1 cellular context compared by ENCODE assay signal in genomic region chr2:218398437-218399390, GRCh38.
TF ChIP-seq lines count a peak whose summit lies in the region.

No MANE protein-coding gene starts in this region.

TF ChIP-seq in HepG2, 621 proteins besides CTCF, POLR2A, EP300 and RAD21 (continued from another document and continues in another):
- TF ChIP-seq, protein P1, sequence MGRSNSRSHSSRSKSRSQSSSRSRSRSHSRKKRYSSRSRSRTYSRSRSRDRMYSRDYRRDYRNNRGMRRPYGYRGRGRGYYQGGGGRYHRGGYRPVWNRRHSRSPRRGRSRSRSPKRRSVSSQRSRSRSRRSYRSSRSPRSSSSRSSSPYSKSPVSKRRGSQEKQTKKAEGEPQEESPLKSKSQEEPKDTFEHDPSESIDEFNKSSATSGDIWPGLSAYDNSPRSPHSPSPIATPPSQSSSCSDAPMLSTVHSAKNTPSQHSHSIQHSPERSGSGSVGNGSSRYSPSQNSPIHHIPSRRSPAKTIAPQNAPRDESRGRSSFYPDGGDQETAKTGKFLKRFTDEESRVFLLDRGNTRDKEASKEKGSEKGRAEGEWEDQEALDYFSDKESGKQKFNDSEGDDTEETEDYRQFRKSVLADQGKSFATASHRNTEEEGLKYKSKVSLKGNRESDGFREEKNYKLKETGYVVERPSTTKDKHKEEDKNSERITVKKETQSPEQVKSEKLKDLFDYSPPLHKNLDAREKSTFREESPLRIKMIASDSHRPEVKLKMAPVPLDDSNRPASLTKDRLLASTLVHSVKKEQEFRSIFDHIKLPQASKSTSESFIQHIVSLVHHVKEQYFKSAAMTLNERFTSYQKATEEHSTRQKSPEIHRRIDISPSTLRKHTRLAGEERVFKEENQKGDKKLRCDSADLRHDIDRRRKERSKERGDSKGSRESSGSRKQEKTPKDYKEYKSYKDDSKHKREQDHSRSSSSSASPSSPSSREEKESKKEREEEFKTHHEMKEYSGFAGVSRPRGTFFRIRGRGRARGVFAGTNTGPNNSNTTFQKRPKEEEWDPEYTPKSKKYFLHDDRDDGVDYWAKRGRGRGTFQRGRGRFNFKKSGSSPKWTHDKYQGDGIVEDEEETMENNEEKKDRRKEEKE (IDR thresholded peaks at IDR 0.05) = no peak
- TF ChIP-seq ZNF3 (CRISPR knock-in tag; IDR thresholded peaks at IDR 0.05) (no peak), U2AF1 (optimal IDR thresholded peaks at IDR 0.05; ENCODE audit: low read depth, low read length) (no peak), ZNF205 (CRISPR knock-in tag; IDR thresholded peaks at IDR 0.05) (no peak; the same call in 1 of the 2 replicates), SP5 (CRISPR knock-in tag; IDR thresholded peaks at IDR 0.05; ENCODE audit: borderline replicate concordance, low read depth) (0 out of 2 replicates have a peak, but pooled peaks have one; percentile 23), ZNF724P (CRISPR knock-in tag; IDR thresholded peaks at IDR 0.05; ENCODE audit: borderline replicate concordance) (peak; percentile 61; the same call in 1 of the 2 replicates), HBP1 (CRISPR knock-in tag; IDR thresholded peaks at IDR 0.05; ENCODE audit: low read depth) (0 out of 2 replicates have a peak, but pooled peaks have one; percentile 45), CREB1 (IDR thresholded peaks at IDR 0.05) (no peak), CREB1 (CRISPR knock-in tag; IDR thresholded peaks at IDR 0.05) (no peak), MXD4 (CRISPR knock-in tag; IDR thresholded peaks at IDR 0.05) (no peak), ZSCAN22 (CRISPR knock-in tag; IDR thresholded peaks at IDR 0.05) (0 out of 2 replicates have a peak, but pooled peaks have one; percentile 3), NRL (CRISPR knock-in tag; IDR thresholded peaks at IDR 0.05; ENCODE audit: borderline replicate concordance) (peak; percentile 61; the same call in 1 of the 2 replicates), ZFP36 (IDR thresholded peaks at IDR 0.05; ENCODE audit: borderline replicate concordance, low read depth, low read length, partially characterized antibody) (no peak), XBP1 (CRISPR knock-in tag; IDR thresholded peaks at IDR 0.05) (no peak), MED8 (CRISPR knock-in tag; IDR thresholded peaks at IDR 0.05; ENCODE audit: insufficient replicate concordance) (peak; percentile 59), ZSCAN21 (CRISPR knock-in tag; IDR thresholded peaks at IDR 0.05; ENCODE audit: borderline replicate concordance) (no peak), NR0B2 (CRISPR knock-in tag; IDR thresholded peaks at IDR 0.05) (no peak; the same call in 1 of the 2 replicates), ZNF713 (CRISPR knock-in tag; IDR thresholded peaks at IDR 0.05) (no peak; the same call in 1 of the 2 replicates), ZNF703 (CRISPR knock-in tag; IDR thresholded peaks at IDR 0.05; ENCODE audit: borderline replicate concordance) (no peak; the same call in 1 of the 2 replicates), ZNF33A (CRISPR knock-in tag; IDR thresholded peaks at IDR 0.05; ENCODE audit: borderline replicate concordance) (no peak; the same call in 1 of the 2 replicates), ZNF709 (CRISPR knock-in tag; IDR thresholded peaks at IDR 0.05) (no peak), NKX3-1 (CRISPR knock-in tag; IDR thresholded peaks at IDR 0.05) (no peak; the same call in 1 of the 2 replicates), MAF1 (CRISPR knock-in tag; IDR thresholded peaks at IDR 0.05; ENCODE audit: borderline replicate concordance) (no peak; the same call in 1 of the 2 replicates), CREM (IDR thresholded peaks at IDR 0.05) (no peak; the same call in 1 of the 2 replicates), CREM (CRISPR knock-in tag; IDR thresholded peaks at IDR 0.05) (no peak), ZNF451 (CRISPR knock-in tag; IDR thresholded peaks at IDR 0.05) (no peak), AHDC1 (CRISPR knock-in tag; IDR thresholded peaks at IDR 0.05; ENCODE audit: borderline replicate concordance) (no peak; the same call in 1 of the 2 replicates), ZNF484 (CRISPR knock-in tag; IDR thresholded peaks at IDR 0.05; ENCODE audit: borderline replicate concordance, low read depth) (no peak; the same call in 1 of the 2 replicates), TMF1 (CRISPR knock-in tag; IDR thresholded peaks at IDR 0.05; ENCODE audit: low read depth) (peak; percentile 20), ZNF510 (CRISPR knock-in tag; IDR thresholded peaks at IDR 0.05; ENCODE audit: low read depth) (no peak), REPIN1 (CRISPR knock-in tag; IDR thresholded peaks at IDR 0.05; ENCODE audit: borderline replicate concordance, low read depth) (no peak; the same call in 1 of the 2 replicates), TRIM24 (CRISPR knock-in tag; IDR thresholded peaks at IDR 0.05) (no peak), HNF4A (CRISPR knock-in tag; IDR thresholded peaks at IDR 0.05) (no peak), HOXD1 (CRISPR knock-in tag; IDR thresholded peaks at IDR 0.05) (no peak; the same call in 1 of the 2 replicates)
- TF ChIP-seq, protein P2, sequence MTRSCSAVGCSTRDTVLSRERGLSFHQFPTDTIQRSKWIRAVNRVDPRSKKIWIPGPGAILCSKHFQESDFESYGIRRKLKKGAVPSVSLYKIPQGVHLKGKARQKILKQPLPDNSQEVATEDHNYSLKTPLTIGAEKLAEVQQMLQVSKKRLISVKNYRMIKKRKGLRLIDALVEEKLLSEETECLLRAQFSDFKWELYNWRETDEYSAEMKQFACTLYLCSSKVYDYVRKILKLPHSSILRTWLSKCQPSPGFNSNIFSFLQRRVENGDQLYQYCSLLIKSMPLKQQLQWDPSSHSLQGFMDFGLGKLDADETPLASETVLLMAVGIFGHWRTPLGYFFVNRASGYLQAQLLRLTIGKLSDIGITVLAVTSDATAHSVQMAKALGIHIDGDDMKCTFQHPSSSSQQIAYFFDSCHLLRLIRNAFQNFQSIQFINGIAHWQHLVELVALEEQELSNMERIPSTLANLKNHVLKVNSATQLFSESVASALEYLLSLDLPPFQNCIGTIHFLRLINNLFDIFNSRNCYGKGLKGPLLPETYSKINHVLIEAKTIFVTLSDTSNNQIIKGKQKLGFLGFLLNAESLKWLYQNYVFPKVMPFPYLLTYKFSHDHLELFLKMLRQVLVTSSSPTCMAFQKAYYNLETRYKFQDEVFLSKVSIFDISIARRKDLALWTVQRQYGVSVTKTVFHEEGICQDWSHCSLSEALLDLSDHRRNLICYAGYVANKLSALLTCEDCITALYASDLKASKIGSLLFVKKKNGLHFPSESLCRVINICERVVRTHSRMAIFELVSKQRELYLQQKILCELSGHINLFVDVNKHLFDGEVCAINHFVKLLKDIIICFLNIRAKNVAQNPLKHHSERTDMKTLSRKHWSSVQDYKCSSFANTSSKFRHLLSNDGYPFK (CRISPR knock-in tag; IDR thresholded peaks at IDR 0.05; ENCODE audit: borderline replicate concordance) = 0 out of 2 replicates have a peak, but pooled peaks have one; percentile 6
- TF ChIP-seq, protein P3, sequence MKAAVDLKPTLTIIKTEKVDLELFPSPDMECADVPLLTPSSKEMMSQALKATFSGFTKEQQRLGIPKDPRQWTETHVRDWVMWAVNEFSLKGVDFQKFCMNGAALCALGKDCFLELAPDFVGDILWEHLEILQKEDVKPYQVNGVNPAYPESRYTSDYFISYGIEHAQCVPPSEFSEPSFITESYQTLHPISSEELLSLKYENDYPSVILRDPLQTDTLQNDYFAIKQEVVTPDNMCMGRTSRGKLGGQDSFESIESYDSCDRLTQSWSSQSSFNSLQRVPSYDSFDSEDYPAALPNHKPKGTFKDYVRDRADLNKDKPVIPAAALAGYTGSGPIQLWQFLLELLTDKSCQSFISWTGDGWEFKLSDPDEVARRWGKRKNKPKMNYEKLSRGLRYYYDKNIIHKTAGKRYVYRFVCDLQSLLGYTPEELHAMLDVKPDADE (CRISPR knock-in tag; IDR thresholded peaks at IDR 0.05) = peak; percentile 94; the same call in 1 of the 2 replicates
- TF ChIP-seq, protein P4, sequence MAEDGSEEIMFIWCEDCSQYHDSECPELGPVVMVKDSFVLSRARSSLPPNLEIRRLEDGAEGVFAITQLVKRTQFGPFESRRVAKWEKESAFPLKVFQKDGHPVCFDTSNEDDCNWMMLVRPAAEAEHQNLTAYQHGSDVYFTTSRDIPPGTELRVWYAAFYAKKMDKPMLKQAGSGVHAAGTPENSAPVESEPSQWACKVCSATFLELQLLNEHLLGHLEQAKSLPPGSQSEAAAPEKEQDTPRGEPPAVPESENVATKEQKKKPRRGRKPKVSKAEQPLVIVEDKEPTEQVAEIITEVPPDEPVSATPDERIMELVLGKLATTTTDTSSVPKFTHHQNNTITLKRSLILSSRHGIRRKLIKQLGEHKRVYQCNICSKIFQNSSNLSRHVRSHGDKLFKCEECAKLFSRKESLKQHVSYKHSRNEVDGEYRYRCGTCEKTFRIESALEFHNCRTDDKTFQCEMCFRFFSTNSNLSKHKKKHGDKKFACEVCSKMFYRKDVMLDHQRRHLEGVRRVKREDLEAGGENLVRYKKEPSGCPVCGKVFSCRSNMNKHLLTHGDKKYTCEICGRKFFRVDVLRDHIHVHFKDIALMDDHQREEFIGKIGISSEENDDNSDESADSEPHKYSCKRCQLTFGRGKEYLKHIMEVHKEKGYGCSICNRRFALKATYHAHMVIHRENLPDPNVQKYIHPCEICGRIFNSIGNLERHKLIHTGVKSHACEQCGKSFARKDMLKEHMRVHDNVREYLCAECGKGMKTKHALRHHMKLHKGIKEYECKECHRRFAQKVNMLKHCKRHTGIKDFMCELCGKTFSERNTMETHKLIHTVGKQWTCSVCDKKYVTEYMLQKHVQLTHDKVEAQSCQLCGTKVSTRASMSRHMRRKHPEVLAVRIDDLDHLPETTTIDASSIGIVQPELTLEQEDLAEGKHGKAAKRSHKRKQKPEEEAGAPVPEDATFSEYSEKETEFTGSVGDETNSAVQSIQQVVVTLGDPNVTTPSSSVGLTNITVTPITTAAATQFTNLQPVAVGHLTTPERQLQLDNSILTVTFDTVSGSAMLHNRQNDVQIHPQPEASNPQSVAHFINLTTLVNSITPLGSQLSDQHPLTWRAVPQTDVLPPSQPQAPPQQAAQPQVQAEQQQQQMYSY (CRISPR knock-in tag; IDR thresholded peaks at IDR 0.05) = peak; percentile 34; the same call in 1 of the 2 replicates
- TF ChIP-seq, protein P5, sequence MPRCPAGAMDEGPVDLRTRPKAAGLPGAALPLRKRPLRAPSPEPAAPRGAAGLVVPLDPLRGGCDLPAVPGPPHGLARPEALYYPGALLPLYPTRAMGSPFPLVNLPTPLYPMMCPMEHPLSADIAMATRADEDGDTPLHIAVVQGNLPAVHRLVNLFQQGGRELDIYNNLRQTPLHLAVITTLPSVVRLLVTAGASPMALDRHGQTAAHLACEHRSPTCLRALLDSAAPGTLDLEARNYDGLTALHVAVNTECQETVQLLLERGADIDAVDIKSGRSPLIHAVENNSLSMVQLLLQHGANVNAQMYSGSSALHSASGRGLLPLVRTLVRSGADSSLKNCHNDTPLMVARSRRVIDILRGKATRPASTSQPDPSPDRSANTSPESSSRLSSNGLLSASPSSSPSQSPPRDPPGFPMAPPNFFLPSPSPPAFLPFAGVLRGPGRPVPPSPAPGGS (CRISPR knock-in tag; IDR thresholded peaks at IDR 0.05) = no peak; the same call in 1 of the 2 replicates
